12 cellular contexts compared by ENCODE assay signal in the genomic region with DNA sequence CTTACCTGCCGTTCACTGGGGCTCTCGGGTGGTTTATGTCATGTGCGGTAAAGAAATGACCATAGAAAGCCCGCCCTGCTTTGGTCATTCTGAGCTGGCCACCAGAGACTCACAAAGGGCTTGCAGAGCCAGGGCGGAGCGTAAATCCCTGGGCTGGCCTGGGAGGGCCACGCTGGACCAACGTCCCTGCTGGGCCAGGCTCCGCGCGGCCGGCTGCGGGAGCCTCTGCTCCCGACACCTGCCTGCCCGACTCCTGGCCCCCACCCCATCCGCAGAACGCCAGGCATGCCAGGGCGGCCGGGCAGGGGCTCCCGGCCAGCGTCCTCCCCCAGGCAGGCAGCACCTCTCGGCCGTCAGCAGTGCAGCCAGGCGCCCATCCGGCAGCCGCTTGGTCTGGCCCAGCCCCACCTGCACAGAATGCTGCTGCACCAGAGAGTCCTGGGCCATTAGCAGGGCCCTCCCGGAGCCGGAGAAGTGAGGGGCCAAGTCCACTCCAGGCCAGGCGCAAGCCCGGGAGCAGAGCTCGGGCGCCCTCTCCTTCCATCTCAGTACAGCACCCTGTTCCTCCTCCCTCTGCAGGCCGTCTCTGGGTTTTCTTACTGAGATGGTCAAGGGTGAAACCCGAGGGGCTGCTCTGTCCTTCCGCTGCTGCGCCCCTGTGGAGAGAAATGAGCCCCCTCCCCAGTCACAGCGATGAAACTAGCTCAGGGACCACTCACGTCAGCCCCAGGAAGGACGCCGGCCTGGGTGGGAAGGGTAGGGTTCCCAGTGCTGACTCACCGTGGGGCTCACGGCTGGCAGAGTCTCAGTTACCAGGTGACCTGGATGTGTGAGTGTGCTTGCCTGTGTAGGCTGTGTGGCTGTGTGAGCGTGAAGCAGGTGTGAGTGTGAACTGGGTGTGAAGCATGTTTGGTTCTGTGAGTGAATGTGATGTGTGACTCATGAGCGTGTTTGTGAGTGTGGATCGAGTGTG.
DNase-seq lines count a peak whose midpoint lies in the region; ATAC-seq and TF ChIP-seq lines count a peak whose summit lies in the region.
"Had no signal": no experiment of that assay in that cellular context is flagged by ENCODE, and none has a peak within 500 bp of the region (broad histone marks: within the 10 kb centered on the region; RNA-seq: fewer than 3 reads in every experiment).

No MANE protein-coding gene starts in this region.

- H3K4me3 Mint-ChIP-seq in activated CD8-positive, alpha-beta T cell treated with anti-CD3 and anti-CD28 coated beads for 36 hours: no peak overlapping the region
- no peak overlapping the region for H3K4me3 Mint-ChIP-seq in activated CD8-positive, alpha-beta T cell treated with anti-CD3 and anti-CD28 coated beads, Interleukin-2, amount 10 ng/mL, durations not matched to agents 7 days and 5 days
- peak overlapping the region; percentile 1 for H3K4me3 Mint-ChIP-seq in T-helper 17 cell
- no peak overlapping the region for H3K4me3 Mint-ChIP-seq in stimulated activated memory B cell treated with anti-CD40 and anti-IgM and Interleukin-4, amounts not matched to agents 10 μg/mL and 1 μg/mL and 100 μg/mL, for 72 hours
- H3K4me3 Mint-ChIP-seq: activated naive CD8-positive, alpha-beta T cell; T-helper 1 cell treated with Interleukin-12 subunit alpha and Interleukin-12 subunit beta and Interleukin-4 antibody, amounts not matched to agents 30 μg/mL and 1 μg/mL, for 36 hours had no signal

- TF ChIP-seq EP300 in gastroesophageal sphincter (IDR thresholded peaks at IDR 0.05): no peak

- H3K9me3 ChIP-seq in T-helper 17 cell (ENCODE audit: control insufficient read depth, low read length, poor library complexity, severe bottlenecking) (no peaks in the 10 kb centered on the region), gastroesophageal sphincter (no peaks in the 10 kb centered on the region)
- H3K9me3 ChIP-seq: transverse colon had no signal

- TF ChIP-seq POLR2A in gastroesophageal sphincter (IDR thresholded peaks at IDR 0.05): no peak

- WGBS in gastroesophageal sphincter (ENCODE audit: low coverage in 1 of 2), 2 donors: 95 to 100% methylated on average over 2 of the region's 45 CpGs

- CTCF ChIA-PET in activated CD8-positive, alpha-beta T cell treated with anti-CD3 and anti-CD28 coated beads for 36 hours (lab: Charles Lee): no interaction called here
- CTCF ChIA-PET in activated CD8-positive, alpha-beta T cell treated with anti-CD3 and anti-CD28 coated beads, Interleukin-2, amount 10 ng/mL, durations not matched to agents 7 days and 5 days (lab: Charles Lee): no interaction called here

- H3K36me3 Mint-ChIP-seq in activated CD8-positive, alpha-beta T cell treated with anti-CD3 and anti-CD28 coated beads for 36 hours (ENCODE audit: low read depth): no peaks in the 10 kb centered on the region
- no peaks in the 10 kb centered on the region for H3K36me3 Mint-ChIP-seq in activated CD8-positive, alpha-beta T cell treated with anti-CD3 and anti-CD28 coated beads, Interleukin-2, amount 10 ng/mL, durations not matched to agents 7 days and 5 days (ENCODE audit: low read depth)
- no peaks in the 10 kb centered on the region for H3K36me3 Mint-ChIP-seq in T-helper 17 cell (ENCODE audit: low read depth)
- no peaks in the 10 kb centered on the region for H3K36me3 Mint-ChIP-seq in stimulated activated memory B cell treated with anti-CD40 and anti-IgM and Interleukin-4, amounts not matched to agents 10 μg/mL and 1 μg/mL and 100 μg/mL, for 72 hours
- H3K36me3 Mint-ChIP-seq: activated naive CD8-positive, alpha-beta T cell had no signal

- H3K4me1 Mint-ChIP-seq in activated CD8-positive, alpha-beta T cell treated with anti-CD3 and anti-CD28 coated beads for 36 hours (ENCODE audit: low read depth): peaks cover 4% of the 10 kb centered on the region
- no peaks in the 10 kb centered on the region for H3K4me1 Mint-ChIP-seq in activated CD8-positive, alpha-beta T cell treated with anti-CD3 and anti-CD28 coated beads, Interleukin-2, amount 10 ng/mL, durations not matched to agents 7 days and 5 days (ENCODE audit: low read depth)
- peaks cover 15% of the 10 kb centered on the region for H3K4me1 Mint-ChIP-seq in T-helper 17 cell
- peaks cover 6% of the 10 kb centered on the region for H3K4me1 Mint-ChIP-seq in stimulated activated memory B cell treated with anti-CD40 and anti-IgM and Interleukin-4, amounts not matched to agents 10 μg/mL and 1 μg/mL and 100 μg/mL, for 72 hours

- no peak for DNase-seq in activated CD8-positive, alpha-beta T cell treated with anti-CD3 and anti-CD28 coated beads for 36 hours
- DNase-seq in activated CD8-positive, alpha-beta T cell treated with anti-CD3 and anti-CD28 coated beads, Interleukin-2, amount 10 ng/mL, durations not matched to agents 7 days and 5 days: no peak
- DNase-seq in T-helper 17 cell (no peak), kidney tubule cell (ENCODE audit: low spot score) (peak; percentile 47), glomerular visceral epithelial cell (ENCODE audit: extremely low spot score) (no peak), A172 (ENCODE audit: low spot score) (no peak)
- DNase-seq: transverse colon had no signal

- H3K4me3 ChIP-seq in gastroesophageal sphincter: no peak overlapping the region

- intact Hi-C loops in activated CD8-positive, alpha-beta T cell treated with anti-CD3 and anti-CD28 coated beads for 36 hours (cut with micrococcal nuclease): no loop called here

- POLR2A ChIA-PET in activated CD8-positive, alpha-beta T cell treated with anti-CD3 and anti-CD28 coated beads for 36 hours (lab: Charles Lee): no interaction called here
- POLR2A ChIA-PET in activated CD8-positive, alpha-beta T cell treated with anti-CD3 and anti-CD28 coated beads, Interleukin-2, amount 10 ng/mL, durations not matched to agents 7 days and 5 days (lab: Charles Lee): no interaction called here

- H3K9me3 Mint-ChIP-seq in activated CD8-positive, alpha-beta T cell treated with anti-CD3 and anti-CD28 coated beads for 36 hours: no peaks in the 10 kb centered on the region
- H3K9me3 Mint-ChIP-seq in activated CD8-positive, alpha-beta T cell treated with anti-CD3 and anti-CD28 coated beads, Interleukin-2, amount 10 ng/mL, durations not matched to agents 7 days and 5 days (ENCODE audit: insufficient read depth): no peaks in the 10 kb centered on the region
- H3K9me3 Mint-ChIP-seq in stimulated activated memory B cell treated with anti-CD40 and anti-IgM and Interleukin-4, amounts not matched to agents 10 μg/mL and 1 μg/mL and 100 μg/mL, for 72 hours: peaks cover 9% of the 10 kb centered on the region

- ATAC-seq in activated CD8-positive, alpha-beta T cell treated with anti-CD3 and anti-CD28 coated beads for 36 hours: peak; percentile 20
- ATAC-seq in activated CD8-positive, alpha-beta T cell treated with anti-CD3 and anti-CD28 coated beads, Interleukin-2, amount 10 ng/mL, durations not matched to agents 7 days and 5 days: no peak
- ATAC-seq in T-helper 17 cell (no peak), gastroesophageal sphincter (no peak)
- peak; percentile 27 for ATAC-seq in stimulated activated memory B cell treated with anti-CD40 and anti-IgM and Interleukin-4, amounts not matched to agents 10 μg/mL and 1 μg/mL and 100 μg/mL, for 72 hours

- H3K27me3 Mint-ChIP-seq in activated CD8-positive, alpha-beta T cell treated with anti-CD3 and anti-CD28 coated beads for 36 hours: peaks cover 5% of the 10 kb centered on the region
- peaks cover 3% of the 10 kb centered on the region for H3K27me3 Mint-ChIP-seq in activated CD8-positive, alpha-beta T cell treated with anti-CD3 and anti-CD28 coated beads, Interleukin-2, amount 10 ng/mL, durations not matched to agents 7 days and 5 days (ENCODE audit: low read depth)
- H3K27me3 Mint-ChIP-seq in T-helper 17 cell: peaks cover 11% of the 10 kb centered on the region
- H3K27me3 Mint-ChIP-seq in stimulated activated memory B cell treated with anti-CD40 and anti-IgM and Interleukin-4, amounts not matched to agents 10 μg/mL and 1 μg/mL and 100 μg/mL, for 72 hours: peaks cover 34% of the 10 kb centered on the region
- H3K27me3 Mint-ChIP-seq: activated naive CD8-positive, alpha-beta T cell had no signal

- H3K36me3 ChIP-seq in gastroesophageal sphincter: no peaks in the 10 kb centered on the region
- H3K36me3 ChIP-seq: transverse colon had no signal

- peak overlapping the region in 1 of 4 donors; percentile 52 for H3K27ac ChIP-seq in gastroesophageal sphincter
- H3K27ac ChIP-seq: transverse colon had no signal

- H3K4me1 ChIP-seq in gastroesophageal sphincter: no peaks in the 10 kb centered on the region

- H3K27ac Mint-ChIP-seq in activated CD8-positive, alpha-beta T cell treated with anti-CD3 and anti-CD28 coated beads for 36 hours: no peak overlapping the region
- no peak overlapping the region for H3K27ac Mint-ChIP-seq in activated CD8-positive, alpha-beta T cell treated with anti-CD3 and anti-CD28 coated beads, Interleukin-2, amount 10 ng/mL, durations not matched to agents 7 days and 5 days
- no peak overlapping the region for H3K27ac Mint-ChIP-seq in T-helper 17 cell
- no peak overlapping the region for H3K27ac Mint-ChIP-seq in stimulated activated memory B cell treated with anti-CD40 and anti-IgM and Interleukin-4, amounts not matched to agents 10 μg/mL and 1 μg/mL and 100 μg/mL, for 72 hours
- H3K27ac Mint-ChIP-seq: activated naive CD8-positive, alpha-beta T cell; T-helper 1 cell treated with Interleukin-12 subunit alpha and Interleukin-12 subunit beta and Interleukin-4 antibody, amounts not matched to agents 30 μg/mL and 1 μg/mL, for 36 hours had no signal

- H3K27me3 ChIP-seq in gastroesophageal sphincter: peaks cover 4% of the 10 kb centered on the region
- H3K27me3 ChIP-seq: dorsolateral prefrontal cortex, transverse colon had no signal

- no peak for TF ChIP-seq CTCF in activated CD8-positive, alpha-beta T cell treated with anti-CD3 and anti-CD28 coated beads for 36 hours (IDR thresholded peaks at IDR 0.05)
- TF ChIP-seq CTCF in gastroesophageal sphincter (IDR thresholded peaks at IDR 0.05): no peak

Comparison
In these comparisons a context has a peak if more than half of its experiments do, and no peak if none do; other contexts are left out.
1. ATAC-seq: peak in activated CD8-positive, alpha-beta T cell treated with anti-CD3 and anti-CD28 coated beads for 36 hours (single experiment) and stimulated activated memory B cell treated with anti-CD40 and anti-IgM and Interleukin-4, amounts not matched to agents 10 μg/mL and 1 μg/mL and 100 μg/mL, for 72 hours (single experiment); none in activated CD8-positive, alpha-beta T cell treated with anti-CD3 and anti-CD28 coated beads, Interleukin-2, amount 10 ng/mL, durations not matched to agents 7 days and 5 days (single experiment), T-helper 17 cell (single experiment) and gastroesophageal sphincter (single experiment).